In genomic region chr6:31558318-31558625, GRCh38 we compare ENCODE assay signal across 12 cellular contexts. TPM values are rescaled to one million over a fixed set of nuclear protein-coding genes. Genes with fewer than 3 reads are reported as not detected.
DNase-seq lines count a peak whose midpoint lies in the region; ATAC-seq and TF ChIP-seq lines count a peak whose summit lies in the region.
"Had no signal": no experiment of that assay in that cellular context is flagged by ENCODE, and none has a peak within 500 bp of the region (broad histone marks: within the 10 kb centered on the region; RNA-seq: fewer than 3 reads in every experiment).

No MANE protein-coding gene starts in this region.

- DNase-seq in adrenal gland (no peak), naive B cell (no peak), SKM-1 treated with dmso at 0.1 percent for 144 hours (lab: John Stamatoyannopoulos, UW; ENCODE audit: unreplicated experiment) (no peak), medulla oblongata (ENCODE audit: extremely low spot score) (no peak)
- DNase-seq: midbrain, RPMI8226 had no signal

- no peaks in the 10 kb centered on the region for H3K27me3 Mint-ChIP-seq in naive B cell

- TF ChIP-seq POLR2A in adrenal gland (IDR thresholded peaks at IDR 0.05), result no peak

- ATAC-seq in naive B cell (ENCODE audit: low read depth in 2 of 2) (no peak), GM21717 (IDR thresholded peaks at IDR 0.05; ENCODE audit: unreplicated experiment) (no peak), HG03571 (IDR thresholded peaks at IDR 0.05; ENCODE audit: unreplicated experiment) (no peak)
- ATAC-seq: HCT116 had no signal

- peak overlapping the region; percentile 65 to 96 (median 92) for H3K9ac ChIP-seq in BLaER1 treated with 17β-estradiol and CSF1 and Interleukin-3, amounts not matched to agents 10 nM and 100 nM

- peak overlapping the region in 6 of 8 donors; percentile 12 to 99 (median 90) for H3K4me3 Mint-ChIP-seq in naive B cell

- no peaks in the 10 kb centered on the region; a peak in 2 of 22 replicates for H4K20me1 ChIP-seq in BLaER1 treated with 17β-estradiol and CSF1 and Interleukin-3, amounts not matched to agents 10 nM and 100 nM

- H3K9me3 Mint-ChIP-seq in naive B cell, result no peaks in the 10 kb centered on the region

- peak overlapping the region; percentile 96 to 100 (median 100) for H3K4me2 ChIP-seq in BLaER1 treated with 17β-estradiol and CSF1 and Interleukin-3, amounts not matched to agents 10 nM and 100 nM

- H3K27ac Mint-ChIP-seq in naive B cell, result peak overlapping the region in 4 of 6 donors; percentile 26 to 99 (median 90)

- peaks cover 84 to 100% (median 96%) of the 10 kb centered on the region in 10 experiments for H3K4me1 ChIP-seq in BLaER1 treated with 17β-estradiol and CSF1 and Interleukin-3, amounts not matched to agents 10 nM and 100 nM
- peaks cover 16 to 33% of the 10 kb centered on the region in 2 donors for H3K4me1 ChIP-seq in adrenal gland (replicated peaks in 1 of 2)

- H3K27ac ChIP-seq in BLaER1 treated with 17β-estradiol and CSF1 and Interleukin-3, amounts not matched to agents 10 nM and 100 nM, result peak overlapping the region; percentile 82 to 100 (median 99)
- peak overlapping the region in 4 of 5 donors; percentile 13 to 76 (median 43) for H3K27ac ChIP-seq in adrenal gland

- 80 to 96% (median 84%) methylated on average over 4 to 8 of the region's 8 CpGs for whole genome bisulfite sequencing in adrenal gland, 4 donors

- peaks cover 5 to 7% of the 10 kb centered on the region in 2 donors for H3K36me3 Mint-ChIP-seq in naive B cell

- intact Hi-C loops in adrenal gland (cut with DNase I), result no loop called here

- TF ChIP-seq CTCF in GM12875 (IDR thresholded peaks at IDR 0.05; ENCODE audit: borderline replicate concordance, insufficient read depth, low read depth, low read length) (no peak), adrenal gland (IDR thresholded peaks at IDR 0.05) (no peak)

- peak overlapping the region; percentile 30 to 69 (median 58) for H3K4me3 ChIP-seq in BLaER1 treated with 17β-estradiol and CSF1 and Interleukin-3, amounts not matched to agents 10 nM and 100 nM
- H3K4me3 ChIP-seq in GM12875 (ENCODE audit: low read depth, low read length) (peak overlapping the region; percentile 39), adrenal gland (no peak overlapping the region)

- peaks cover 58 to 75% (median 64%) of the 10 kb centered on the region in 3 donors for H3K4me1 Mint-ChIP-seq in naive B cell

- peaks cover 9 to 30% (median 16%) of the 10 kb centered on the region in 11 experiments; a peak in 17 of 22 replicates for H3K36me3 ChIP-seq in BLaER1 treated with 17β-estradiol and CSF1 and Interleukin-3, amounts not matched to agents 10 nM and 100 nM
- peaks cover 0 to 40% of the 10 kb centered on the region in 2 donors for H3K36me3 ChIP-seq in adrenal gland (replicated peaks in 1 of 2)

- no peaks in the 10 kb centered on the region for H3K9me3 ChIP-seq in BLaER1 treated with 17β-estradiol and CSF1 and Interleukin-3, amounts not matched to agents 10 nM and 100 nM (replicated peaks in 1 of 11)
- H3K9me3 ChIP-seq in adrenal gland (replicated peaks in 1 of 3), result no peaks in the 10 kb centered on the region

- H3K27me3 ChIP-seq in BLaER1 treated with 17β-estradiol and CSF1 and Interleukin-3, amounts not matched to agents 10 nM and 100 nM, result no peaks in the 10 kb centered on the region
- no peaks in the 10 kb centered on the region for H3K27me3 ChIP-seq in adrenal gland

RNA-seq across cellular contexts. Expression of gene NFKBIL1, which starts 10.9 kb away (rescaled TPM):
- total RNA-seq in adrenal gland, result 10 to 100 TPM; 15.1 to 33.6 (median 28.0) TPM
- 10 to 100 TPM in 2 of 3 donors, 1 to 10 TPM in 1; 5.0 to 46.2 (median 27.6) TPM for polyA plus RNA-seq in adrenal gland
- 10 to 100 TPM in 2 of 6 donors, 1 to 10 TPM in 3, under 1 TPM in 1; 0.24 to 11.4 (median 8.9) TPM for polyA plus RNA-seq in naive B cell (ENCODE audit: low read depth in 6 of 6)

RNA-seq across cellular contexts. Expression of gene ATP6V1G2, which starts 11.9 kb away (rescaled TPM):
- total RNA-seq in adrenal gland, result 1 to 10 TPM in 6 of 8 donors, under 1 TPM in 2; 0.87 to 4.8 (median 2.7) TPM
- 1 to 10 TPM; 2.8 to 6.6 (median 5.6) TPM for polyA plus RNA-seq in adrenal gland
- under 1 TPM in 2 of 6 donors, not detected in 4; 0.67 to 0.69 TPM for polyA plus RNA-seq in naive B cell (ENCODE audit: low read depth in 6 of 6)

RNA-seq across cellular contexts. Expression of gene LTA, which starts 13.8 kb away (rescaled TPM):
- 1 to 10 TPM in 2 of 8 donors, not detected in 6; 1.2 to 1.4 TPM for total RNA-seq in adrenal gland
- polyA plus RNA-seq in adrenal gland (under 1 TPM in 2 of 3 donors, not detected in 1; 0.20 to 0.72 TPM), naive B cell (ENCODE audit: low read depth in 6 of 6) (10 to 100 TPM in 5 of 6 donors, 1 to 10 TPM in 1; 6.6 to 26.0 (median 19.4) TPM)
- total RNA-seq: LHCN-M2 had no signal

RNA-seq across cellular contexts. Expression of gene DDX39B, which starts 16.5 kb away (rescaled TPM):
- total RNA-seq in adrenal gland, result 100 to 1,000 TPM; 155 to 345 (median 279) TPM
- polyA plus RNA-seq in adrenal gland, result 100 to 1,000 TPM; 167 to 969 (median 968) TPM
- 100 to 1,000 TPM in 1 of 6 donors, 10 to 100 TPM in 5; 41.6 to 117 (median 74.5) TPM for polyA plus RNA-seq in naive B cell (ENCODE audit: low read depth in 6 of 6)

RNA-seq across cellular contexts. Expression of gene TNF, which starts 17.1 kb away (rescaled TPM):
- total RNA-seq in adrenal gland, result 1 to 10 TPM in 5 of 8 donors, under 1 TPM in 2, not detected in 1; 0.90 to 3.2 (median 1.2) TPM
- polyA plus RNA-seq in adrenal gland (1 to 10 TPM in 1 of 3 donors, under 1 TPM in 2; 0.22 to 1.0 (median 0.81) TPM), naive B cell (ENCODE audit: low read depth in 6 of 6) (1 to 10 TPM; 1.1 to 5.2 (median 2.6) TPM)
- total RNA-seq: LHCN-M2 had no signal

Comparison
In these comparisons a context has a peak if more than half of its experiments do, and no peak if none do; other contexts are left out.
1. H3K4me3 ChIP-seq: peak in BLaER1 treated with 17β-estradiol and CSF1 and Interleukin-3, amounts not matched to agents 10 nM and 100 nM (10 of 10) and GM12875 (single experiment); none in adrenal gland (0 of 4).
2. RNA of gene LTA, which starts 13.8 kb away (polyA plus RNA-seq): 6.6 to 26.0 TPM in naive B cell; 0.20 to 0.72 TPM in adrenal gland; every median in the first group is over 4 times any median in the second.